8 cellular contexts compared by ENCODE assay signal in genomic region chr15:42548258-42549051, GRCh38. TPM values are rescaled to one million over a fixed set of nuclear protein-coding genes. Genes with fewer than 3 reads are reported as not detected.
DNase-seq lines count a peak whose midpoint lies in the region; ATAC-seq and TF ChIP-seq lines count a peak whose summit lies in the region.

Gene HAUS2 (plus strand): TSS chr15:42548838. CDS start chr15:42548873, 35 bp downstream.
Gene LRRC57 (minus strand): TSS chr15:42548793. CDS start chr15:42548434, 359 bp downstream.

- peak; percentile 56 for ATAC-seq in HG03066 (IDR thresholded peaks at IDR 0.05; ENCODE audit: low read depth, unreplicated experiment)
- ATAC-seq in activated B cell treated with CpG ODN at 0.5 μM for 24 hours (ENCODE audit: low read depth): peak; percentile 86

- TF ChIP-seq POLR2A in GM18526 (IDR thresholded peaks at IDR 0.05; ENCODE audit: extremely low read depth, insufficient read length) (peak; percentile 91), spleen (IDR thresholded peaks at IDR 0.05) (peak in 1 of 3 donors; percentile 77)

- H3K27me3 Mint-ChIP-seq in activated B cell treated with CpG ODN at 0.5 μM for 24 hours: no peaks in the 10 kb centered on the region

- TF ChIP-seq CTCF in activated B cell treated with CpG ODN at 0.5 μM for 24 hours (IDR thresholded peaks at IDR 0.05): no peak
- TF ChIP-seq CTCF in spleen (IDR thresholded peaks at IDR 0.05 in 8 of 11, conservative IDR thresholded peaks at IDR 0.05 in 3 of 11): peak in 2 of 11 experiments; percentile 10 to 21

- peak within 1 kb of the TSS; percentile 75 to 99 (median 86) for H3K4me3 ChIP-seq in spleen

- 0 to 3% (median 0%) methylated on average over 28 to 71 of the region's 71 CpGs for WGBS in spleen, 5 donors

- H3K4me3 Mint-ChIP-seq in activated B cell treated with CpG ODN at 0.5 μM for 24 hours: peak within 1 kb of the TSS; percentile 96

- peaks cover 40% of the 10 kb centered on the region for H3K36me3 Mint-ChIP-seq in activated B cell treated with CpG ODN at 0.5 μM for 24 hours (ENCODE audit: low read depth)

- peaks cover 10 to 86% (median 52%) of the 10 kb centered on the region in 6 donors for H3K4me1 ChIP-seq in spleen

- H3K27me3 ChIP-seq in spleen (replicated peaks in 1 of 7): no peaks in the 10 kb centered on the region

- peaks cover 0 to 42% (median 13%) of the 10 kb centered on the region in 6 donors for H3K36me3 ChIP-seq in spleen

- H3K27ac ChIP-seq in caudate nucleus (ENCODE audit: low read depth, low read length): peak within 1 kb of the TSS; percentile 83
- H3K27ac ChIP-seq in spleen: peak within 1 kb of the TSS; percentile 90 to 99 (median 94)

- intact Hi-C loops in activated B cell treated with CpG ODN at 0.5 μM for 24 hours (cut with micrococcal nuclease) (loop anchor here (1.0 to 2.0 kb wide), 4 partner anchors 27 to 373 kb away; partner anchors contain the start of genes SNAP23 and STARD9), spleen (cut with DNase I; ENCODE audit: low total_unique reads) (loop anchor here (5.0 kb wide), 1 partner anchor 99 kb away; no protein-coding TSS in a partner anchor)

- POLR2A ChIA-PET in activated B cell treated with CpG ODN at 0.5 μM for 24 hours (lab: Charles Lee): interaction anchor here (0.6 to 2.7 kb wide), 10 partner anchors 12 to 762 kb away, joined by 3 to 16 read pairs (median 4); partner anchors contain the start of genes GANC, SNAP23, STARD9 and TMEM87A

- DNase-seq in A172 (ENCODE audit: low spot score): peak; percentile 65
- DNase-seq in NCI-H2196 treated with DMSO at 0.1 percent for 48 hours (lab: John Stamatoyannopoulos, UW; ENCODE audit: unreplicated experiment): peak; percentile 30
- DNase-seq in activated B cell treated with CpG ODN at 0.5 μM for 24 hours: peak; percentile 88
- peak in 59 of 61 donors; percentile 21 to 84 (median 68) for DNase-seq in caudate nucleus (lab: John Stamatoyannopoulos, UW)
- peak; percentile 85 for DNase-seq in inferior parietal cortex (ENCODE audit: extremely low spot score)
- DNase-seq in spleen: peak; percentile 97

- H3K9me3 Mint-ChIP-seq in activated B cell treated with CpG ODN at 0.5 μM for 24 hours: no peaks in the 10 kb centered on the region

- H3K4me1 Mint-ChIP-seq in activated B cell treated with CpG ODN at 0.5 μM for 24 hours: peaks cover 36% of the 10 kb centered on the region

- CTCF ChIA-PET in activated B cell treated with CpG ODN at 0.5 μM for 24 hours (lab: Charles Lee): no interaction called here

- H3K27ac Mint-ChIP-seq in activated B cell treated with CpG ODN at 0.5 μM for 24 hours: peak within 1 kb of the TSS; percentile 93

- no peaks in the 10 kb centered on the region for H3K9me3 ChIP-seq in spleen

RNA-seq across cellular contexts. Expression of gene HAUS2, which starts in this region (rescaled TPM):
- total RNA-seq in A172 (2014; rRNA removed; shearing (Covaris generic)): 45.6 and 54.5 TPM in 2 replicates
- total RNA-seq in activated B cell treated with CpG ODN at 0.5 μM for 24 hours (18.2 and 20.8 TPM in 2 replicates), spleen (10 to 100 TPM; 15.3 to 33.7 (median 19.9) TPM)
- polyA plus RNA-seq in spleen: 10 to 100 TPM in 1 of 3 donors, 1 to 10 TPM in 2; 6.7 to 13.7 (median 8.7) TPM

RNA-seq across cellular contexts. Expression of gene LRRC57, which starts in this region (rescaled TPM):
- total RNA-seq in A172 (2014; rRNA removed; shearing (Covaris generic)): 13.2 and 14.6 TPM in 2 replicates
- 16.1 and 21.4 TPM in 2 replicates for total RNA-seq in activated B cell treated with CpG ODN at 0.5 μM for 24 hours
- total RNA-seq in spleen: 10 to 100 TPM; 11.5 to 21.4 (median 17.9) TPM
- polyA plus RNA-seq in spleen: 1 to 10 TPM; 3.9 to 7.8 (median 5.9) TPM

Comparison
In these comparisons a context has a peak if more than half of its experiments do, and no peak if none do; other contexts are left out.
1. Peak in every context shown above with its lines: DNase-seq, ATAC-seq, H3K4me3 ChIP-seq and H3K27ac ChIP-seq.
2. DNase-seq: peak in every context shown above with its lines; median percentile 97 in spleen; 88 in activated B cell treated with CpG ODN at 0.5 μM for 24 hours; 85 in inferior parietal cortex; 68 in caudate nucleus; 65 in A172; 30 in NCI-H2196 treated with DMSO at 0.1 percent for 48 hours.